8 cellular contexts compared by ENCODE assay signal in the genomic region with DNA sequence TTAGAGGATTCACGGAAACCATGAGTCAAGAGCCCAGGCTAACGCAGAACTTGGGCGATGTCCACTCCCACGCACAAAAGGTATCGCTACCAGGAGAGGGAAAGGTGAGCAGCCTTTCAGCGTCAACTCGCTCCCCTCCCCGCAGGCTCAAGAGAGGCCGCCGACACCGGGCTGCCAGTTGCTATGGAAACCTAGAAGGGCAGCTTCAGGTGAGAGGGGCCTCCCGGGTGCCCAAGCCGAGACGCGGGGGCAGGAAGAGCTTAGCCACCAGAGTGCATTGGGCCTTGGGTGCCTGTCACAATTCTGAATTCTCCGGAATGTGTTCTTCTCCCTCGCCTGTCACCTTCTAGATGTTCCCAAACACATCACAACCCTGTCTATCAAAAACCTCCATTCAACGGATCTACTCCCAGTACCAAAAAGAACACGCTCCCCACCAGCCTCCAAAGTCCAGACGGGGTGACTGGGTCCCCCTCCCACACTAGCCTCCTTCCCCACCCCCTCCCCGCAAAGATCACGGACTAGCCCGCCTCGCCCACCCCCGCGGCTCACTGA. TPM values are rescaled to one million over a fixed set of nuclear protein-coding genes. Genes with fewer than 3 reads are reported as not detected.
DNase-seq lines count a peak whose midpoint lies in the region; ATAC-seq, FAIRE-seq and TF ChIP-seq lines count a peak whose summit lies in the region.

No MANE protein-coding gene starts in this region.

- TF ChIP-seq POLR2A in GM12878 (IDR thresholded peaks at IDR 0.05; ENCODE audit: low read depth, low read length) = no peak

- CTCF ChIA-PET in T-cell (lab: Charles Lee) = interaction anchor here (0.5 to 1.4 kb wide), 9 partner anchors 10 to 321 kb away, joined by 3 to 13 read pairs (median 6); a partner anchor contains a TSS
- CTCF ChIA-PET in GM12878 (lab: Yijun Ruan, JAX) = interaction anchor here (0.7 to 5.1 kb wide), 8 partner anchors 11 to 169 kb away, joined by 3 to 26 read pairs (median 6); partner anchors contain the start of gene SNIP1

- TF ChIP-seq EP300 in GM12878 (IDR thresholded peaks at IDR 0.05; ENCODE audit: borderline replicate concordance in 1 of 2, control insufficient read depth in 1 of 2, low read depth in 2 of 2, low read length in 2 of 2) = no peak

- no peaks in the 10 kb centered on the region for H3K27me3 Mint-ChIP-seq in T-cell

- H3K27me3 ChIP-seq in GM12878 (replicated peaks in 1 of 2; ENCODE audit: control insufficient read depth in 2 of 2, insufficient read depth in 2 of 2, low read length in 1 of 2) = no peaks in the 10 kb centered on the region

- in situ Hi-C loops in GM12878 (cut with MboI) = no loop called here

- H2AFZ ChIP-seq in GM12878 (ENCODE audit: control insufficient read depth, low read depth, low read length) = peak overlapping the region; percentile 65

- RAD21 ChIA-PET in GM12878 (lab: Charles Lee; ENCODE audit: unreplicated experiment) = interaction anchor here (0.7 to 2.1 kb wide), 9 partner anchors 8 to 169 kb away, joined by 3 to 13 read pairs (median 6); partner anchors contain the start of genes GNL2, SNIP1 and ZC3H12A

- TF ChIP-seq CTCF in GM12878 (IDR thresholded peaks at IDR 0.05 in 2 of 3, conservative IDR thresholded peaks at IDR 0.05 in 1 of 3; ENCODE audit: control insufficient read depth in 2 of 3, extremely low read depth in 1 of 3, insufficient read depth in 1 of 3, low read depth in 3 of 3, low read length in 3 of 3) = no peak

- H3K4me3 ChIP-seq in GM12878 = peak overlapping the region; percentile 82

- TF ChIP-seq RAD21 in GM12878 (IDR thresholded peaks at IDR 0.05; ENCODE audit: insufficient read depth, low read depth, low read length) = no peak

- H4K20me1 ChIP-seq in GM12878 (ENCODE audit: control insufficient read depth, insufficient read depth) = no peaks in the 10 kb centered on the region

- H3K27ac ChIP-seq in GM12878 (ENCODE audit: control insufficient read depth, insufficient read depth) = no peak overlapping the region

- H3K9me3 Mint-ChIP-seq in T-cell = no peaks in the 10 kb centered on the region

- intact Hi-C loops in GM12878 (cut with micrococcal nuclease; ENCODE audit: unreplicated experiment) = loop anchor here (2.0 to 5.0 kb wide), 2 partner anchors 35 to 38 kb away; partner anchors contain the start of gene SNIP1

- peak overlapping the region; percentile 88 for H3K27ac Mint-ChIP-seq in T-cell

- H3K79me2 ChIP-seq in GM12878 (ENCODE audit: control insufficient read depth, insufficient read depth, low read length) = peaks cover 17% of the 10 kb centered on the region

- peak overlapping the region; percentile 89 to 94 (median 94) for H3K4me3 Mint-ChIP-seq in T-cell

- no TSS peak for BruUV-seq in GM12878 (replicated peaks; lab: Mats Ljungman, UMichigan)

- ATAC-seq in T-cell (replicated peaks in 1 of 4) = peak; percentile 1 to 6 (median 2)
- ATAC-seq in GM12878 = peak; percentile 64

- peak overlapping the region; percentile 55; the same call in 1 of the 2 replicates for H3K9ac ChIP-seq in GM12878 (ENCODE audit: control insufficient read depth, insufficient read depth, low read length)

- POLR2A ChIA-PET in T-cell (lab: Charles Lee) = interaction anchor here (0.6 to 1.0 kb wide), 3 partner anchors 40 to 1518 kb away, joined by 4 to 7 read pairs (median 4); partner anchors contain the start of gene SNIP1 (in 1 of the 2)
- POLR2A ChIA-PET in GM12878 (lab: Charles Lee) = interaction anchor here (0.6 to 2.7 kb wide), 6 partner anchors 35 to 127 kb away, joined by 3 to 28 read pairs (median 4); partner anchors contain the start of genes SNIP1 and ZC3H12A

- H3K4me1 ChIP-seq in GM12878 (ENCODE audit: control insufficient read depth, insufficient read depth, low read length) = peaks cover 13% of the 10 kb centered on the region

- peaks cover 45 to 48% (median 45%) of the 10 kb centered on the region in 3 donors for H3K4me1 Mint-ChIP-seq in T-cell

- H3K4me2 ChIP-seq in GM12878 (ENCODE audit: control insufficient read depth, insufficient read depth) = peak overlapping the region; percentile 92

- SMC1A ChIA-PET in GM12878 (lab: Charles Lee; ENCODE audit: uncharacterized antibody, unreplicated experiment) = interaction anchor here (1.2 to 2.1 kb wide), 4 partner anchors 11 to 43 kb away, joined by 3 to 6 read pairs (median 4); no protein-coding TSS in a partner anchor

- DNase-seq in SHP77 (lab: John Stamatoyannopoulos, UW) (peak; percentile 24 to 41), SHP77 treated with DMSO at 0.1 percent for 48 hours (lab: John Stamatoyannopoulos, UW) (no peak), HuH-7 (ENCODE audit: low spot score) (peak; percentile 43), T-cell (peak in 19 of 34 experiments; percentile 1 to 45 (median 10)), GM12878 (ENCODE audit: low read depth, low spot score) (no peak), iris pigment epithelial cell (ENCODE audit: low read depth) (peak; percentile 21), HPDE6-E6E7 (ENCODE audit: extremely low spot score) (no peak)
- peak; percentile 11 to 47 for DNase-seq in stimulated activated CD4-positive, alpha-beta T cell treated with anti-CD3 and anti-CD28 coated beads, Interleukin-15, amount 100 ng/mL, for 1 hour (ENCODE audit: low read depth in 1 of 2, low spot score in 1 of 2)

- H3K36me3 Mint-ChIP-seq in T-cell = peaks cover 19% of the 10 kb centered on the region

- 1% methylated on average over 19 of the region's 26 CpGs for WGBS in GM12878 (ENCODE audit: insufficient coverage, insufficient replicate concordance, low lambda C conversion rate, missing lambda C conversion rate)

- FAIRE-seq in GM12878 (lab: Jason Lieb, UNC) = no peak

- peaks cover 0 to 15% of the 10 kb centered on the region in 2 experiments; a peak in 2 of 4 replicates for H3K36me3 ChIP-seq in GM12878 (ENCODE audit: control insufficient read depth in 2 of 2, insufficient read depth in 2 of 2, low read length in 1 of 2)

- no peaks in the 10 kb centered on the region for H3K9me3 ChIP-seq in GM12878 (replicated peaks; ENCODE audit: control insufficient read depth, insufficient read depth, low read length)

RNA-seq across cellular contexts. Expression of gene MEAF6, which starts 0.7 kb away (rescaled TPM):
- total RNA-seq in T-cell (10 to 100 TPM; 54.0 to 86.3 (median 84.9) TPM), GM12878 (2014; rRNA removed) (51.8 and 57.8 TPM in 2 replicates), GM12878 (2014; rRNA removed; fragmentation: Illumina TruSeq; extraction: Trizol) (53.9 and 56.4 TPM in 2 replicates), GM12878 (2021) (48.6 and 49.7 TPM in 2 replicates)
- total RNA-seq in GM12878 (2013; cell fraction: nucleolus; rRNA removed) = 98.4 and 100 TPM in 2 replicates
- 21.0 TPM for polyA plus RNA-seq in GM12878 (2011; ENCODE audit: low read depth)
- polyA plus RNA-seq in GM12878 (2011; rRNA removed) (70.7 and 75.8 TPM in 2 replicates), GM12878 (2014; fragmentation: Illumina TruSeq; extraction: Trizol) (72.2 and 89.4 TPM in 2 replicates), GM12878 (2014; fragmentation: Nextera tagmentation; extraction: Ambion mirVana) (10 to 100 TPM; 30.8 to 33.3 TPM), GM12878 (2014; rRNA removed) (56.3 and 62.4 TPM in 2 replicates), GM12878 (2016; fragmentation: Nextera tagmentation; extraction: Ambion mirVana) (10 to 100 TPM; 74.7 to 75.0 TPM)
- 42.7 and 57.1 TPM in 2 replicates for polyA plus RNA-seq in GM12878 (2011; cell fraction: cytosol; rRNA removed)
- polyA plus RNA-seq in GM12878 (2011; cell fraction: nucleus; rRNA removed) = 40.8 and 43.5 TPM in 2 replicates
- polyA plus RNA-seq in GM12878 (2012) = 30.5 and 33.8 TPM in 2 replicates
- 19.6 and 26.3 TPM in 2 replicates for polyA minus RNA-seq in GM12878 (2011; rRNA and poly(A)+ RNA removed)
- 14.3 and 17.0 TPM in 2 replicates for polyA minus RNA-seq in GM12878 (2011; cell fraction: cytosol; rRNA and poly(A)+ RNA removed)
- 19.1 and 32.1 TPM in 2 replicates for polyA minus RNA-seq in GM12878 (2011; cell fraction: nucleus; rRNA and poly(A)+ RNA removed)

RNA-seq across cellular contexts. Expression of gene ZC3H12A, which starts 39.5 kb away (rescaled TPM):
- 100 to 1,000 TPM in 2 of 5 donors, 10 to 100 TPM in 3; 49.5 to 131 (median 53.5) TPM for total RNA-seq in T-cell
- 50.7 and 64.9 TPM in 2 replicates for total RNA-seq in GM12878 (2013; cell fraction: nucleolus; rRNA removed)
- total RNA-seq in GM12878 (2014; rRNA removed) = 19.0 and 23.0 TPM in 2 replicates
- total RNA-seq in GM12878 (2014; rRNA removed; fragmentation: Illumina TruSeq; extraction: Trizol) = 9.3 and 10.9 TPM in 2 replicates
- 25.1 and 27.0 TPM in 2 replicates for total RNA-seq in GM12878 (2021)
- polyA plus RNA-seq in GM12878 (2011; ENCODE audit: low read depth) = 5.7 TPM
- 10.4 and 19.2 TPM in 2 replicates for polyA plus RNA-seq in GM12878 (2011; rRNA removed)
- 24.2 and 34.5 TPM in 2 replicates for polyA plus RNA-seq in GM12878 (2011; cell fraction: cytosol; rRNA removed)
- 152 and 154 TPM in 2 replicates for polyA plus RNA-seq in GM12878 (2011; cell fraction: nucleus; rRNA removed)
- 17.6 and 23.4 TPM in 2 replicates for polyA plus RNA-seq in GM12878 (2012)
- 2.0 and 9.0 TPM in 2 replicates for polyA plus RNA-seq in GM12878 (2014; fragmentation: Illumina TruSeq; extraction: Trizol)
- under 1 TPM; 0.35 to 0.88 TPM for polyA plus RNA-seq in GM12878 (2014; fragmentation: Nextera tagmentation; extraction: Ambion mirVana)
- 27.8 and 30.2 TPM in 2 replicates for polyA plus RNA-seq in GM12878 (2014; rRNA removed)
- 10 to 100 TPM; 11.7 to 15.9 TPM for polyA plus RNA-seq in GM12878 (2016; fragmentation: Nextera tagmentation; extraction: Ambion mirVana)
- polyA minus RNA-seq in GM12878 (2011; rRNA and poly(A)+ RNA removed) = 27.5 and 57.4 TPM in 2 replicates
- 15.6 and 17.7 TPM in 2 replicates for polyA minus RNA-seq in GM12878 (2011; cell fraction: cytosol; rRNA and poly(A)+ RNA removed)
- 52.6 and 80.8 TPM in 2 replicates for polyA minus RNA-seq in GM12878 (2011; cell fraction: nucleus; rRNA and poly(A)+ RNA removed)

RNA-seq across cellular contexts. Expression of gene SNIP1, which starts 40.2 kb away (rescaled TPM):
- total RNA-seq in T-cell (10 to 100 TPM; 32.5 to 48.0 (median 39.9) TPM), GM12878 (2014; rRNA removed) (10.6 and 11.0 TPM in 2 replicates), GM12878 (2014; rRNA removed; fragmentation: Illumina TruSeq; extraction: Trizol) (10.5 and 11.3 TPM in 2 replicates), GM12878 (2021) (20.6 and 22.4 TPM in 2 replicates)
- total RNA-seq in GM12878 (2013; cell fraction: nucleolus; rRNA removed) = 21.0 and 33.3 TPM in 2 replicates
- 5.0 TPM for polyA plus RNA-seq in GM12878 (2011; ENCODE audit: low read depth)
- polyA plus RNA-seq in GM12878 (2011; rRNA removed) (10.2 and 10.4 TPM in 2 replicates), GM12878 (2014; fragmentation: Illumina TruSeq; extraction: Trizol) (10.1 and 12.6 TPM in 2 replicates), GM12878 (2014; fragmentation: Nextera tagmentation; extraction: Ambion mirVana) (1 to 10 TPM; 2.7 to 3.3 TPM), GM12878 (2014; rRNA removed) (10.3 and 13.7 TPM in 2 replicates), GM12878 (2016; fragmentation: Nextera tagmentation; extraction: Ambion mirVana) (1 to 10 TPM; 6.9 to 7.8 TPM)
- 6.1 and 11.1 TPM in 2 replicates for polyA plus RNA-seq in GM12878 (2011; cell fraction: cytosol; rRNA removed)
- polyA plus RNA-seq in GM12878 (2011; cell fraction: nucleus; rRNA removed) = 7.8 and 10.6 TPM in 2 replicates
- polyA plus RNA-seq in GM12878 (2012) = 6.9 and 7.7 TPM in 2 replicates
- polyA minus RNA-seq in GM12878 (2011; rRNA and poly(A)+ RNA removed) = 7.5 and 11.1 TPM in 2 replicates
- polyA minus RNA-seq in GM12878 (2011; cell fraction: cytosol; rRNA and poly(A)+ RNA removed) = 5.5 and 10.3 TPM in 2 replicates
- polyA minus RNA-seq in GM12878 (2011; cell fraction: nucleus; rRNA and poly(A)+ RNA removed) = 17.3 and 26.7 TPM in 2 replicates

RNA-seq across cellular contexts. Expression of gene DNALI1, which starts 42.9 kb away (rescaled TPM):
- under 1 TPM in 3 of 5 donors, not detected in 2; 0.16 to 0.29 (median 0.23) TPM for total RNA-seq in T-cell
- not detected in 2 replicates for total RNA-seq in GM12878 (2013; cell fraction: nucleolus; rRNA removed)
- not detected in 2 replicates for total RNA-seq in GM12878 (2014; rRNA removed)
- not detected in 2 replicates for total RNA-seq in GM12878 (2014; rRNA removed; fragmentation: Illumina TruSeq; extraction: Trizol)
- total RNA-seq in GM12878 (2021) = not detected in 2 replicates
- polyA plus RNA-seq in GM12878 (2011; ENCODE audit: low read depth) = not detected
- polyA plus RNA-seq in GM12878 (2011; rRNA removed) = not detected in 2 replicates
- polyA plus RNA-seq in GM12878 (2011; cell fraction: cytosol; rRNA removed) = 0.04 TPM in 1 of 2 replicates, not detected in the other
- polyA plus RNA-seq in GM12878 (2011; cell fraction: nucleus; rRNA removed) = not detected in 2 replicates
- polyA plus RNA-seq in GM12878 (2012) = 0.04 and 0.06 TPM in 2 replicates
- polyA plus RNA-seq in GM12878 (2014; fragmentation: Illumina TruSeq; extraction: Trizol) = not detected in 2 replicates
- polyA plus RNA-seq in GM12878 (2014; fragmentation: Nextera tagmentation; extraction: Ambion mirVana) = under 1 TPM in 1 of 2 experiments, not detected in 1; 0.03 TPM
- not detected in 2 replicates for polyA plus RNA-seq in GM12878 (2014; rRNA removed)
- polyA plus RNA-seq in GM12878 (2016; fragmentation: Nextera tagmentation; extraction: Ambion mirVana) = under 1 TPM; 0.05 to 0.13 TPM
- polyA minus RNA-seq in GM12878 (2011; rRNA and poly(A)+ RNA removed) = not detected in 2 replicates
- not detected in 2 replicates for polyA minus RNA-seq in GM12878 (2011; cell fraction: cytosol; rRNA and poly(A)+ RNA removed)
- not detected in 2 replicates for polyA minus RNA-seq in GM12878 (2011; cell fraction: nucleus; rRNA and poly(A)+ RNA removed)

Comparison
In these comparisons a context has a peak if more than half of its experiments do, and no peak if none do; other contexts are left out.
1. DNase-seq: peak in SHP77 (2 of 2), HuH-7 (single experiment), T-cell (19 of 34), iris pigment epithelial cell (single experiment) and stimulated activated CD4-positive, alpha-beta T cell treated with anti-CD3 and anti-CD28 coated beads, Interleukin-15, amount 100 ng/mL, for 1 hour (2 of 2); none in SHP77 treated with DMSO at 0.1 percent for 48 hours (single experiment), GM12878 (single experiment) and HPDE6-E6E7 (single experiment).